28 cellular contexts compared by ENCODE assay signal in genomic region chr15:76164602-76165001, GRCh38.
"Had no signal": no experiment of that assay in that cellular context is flagged by ENCODE, and none has a peak within 500 bp of the region (broad histone marks: within the 10 kb centered on the region; RNA-seq: fewer than 3 reads in every experiment).

No MANE protein-coding gene starts in this region.

- DNase-seq: activated CD4-positive, alpha-beta T cell treated with anti-CD3 and anti-CD28 coated beads for 1 hour; activated CD4-positive, alpha-beta T cell treated with anti-CD3 and anti-CD28 coated beads for 4 hours; activated CD4-positive, alpha-beta T cell treated with anti-CD3 and anti-CD28 coated beads, Interleukin-2, amount 10 ng/mL, durations not matched to agents 7 days and 5 days; activated CD4-positive, alpha-beta T cell treated with anti-CD3 and anti-CD28 coated beads, Interleukin-2, amount 50 U/mL, for 48 hours; activated CD8-positive, alpha-beta memory T cell treated with anti-CD3 and anti-CD28 coated beads for 24 hours; activated CD8-positive, alpha-beta T cell treated with anti-CD3 and anti-CD28 coated beads for 36 hours; activated effector memory CD4-positive, alpha-beta T cell treated with Interleukin-2 at 50 U/mL for 16 hours; activated gamma-delta T cell treated with Interleukin-2 at 50 U/mL for 16 hours; activated naive CD4-positive, alpha-beta T cell treated with anti-CD3 and anti-CD28 coated beads, Interleukin-2, amount 50 U/mL, for 16 hours; activated naive CD4-positive, alpha-beta T cell treated with Interleukin-2 at 50 U/mL for 16 hours; activated T-cell treated with anti-CD3 and anti-CD28 coated beads, Interleukin-2, amount 50 U/mL, for 4 hours; amniotic stem cell; anterior cingulate cortex; brain microvascular endothelial cell; dorsolateral prefrontal cortex; effector memory CD4-positive, alpha-beta T cell; endodermal cell; foreskin fibroblast; heart left ventricle; T-helper 2 cell had no signal

- H3K27me3 Mint-ChIP-seq: activated CD4-positive, alpha-beta T cell treated with anti-CD3 and anti-CD28 coated beads, Interleukin-2, amount 10 ng/mL, durations not matched to agents 7 days and 5 days; activated CD8-positive, alpha-beta T cell treated with anti-CD3 and anti-CD28 coated beads for 36 hours; activated naive CD8-positive, alpha-beta T cell; activated T-helper 17 cell treated with anti-CD3 and anti-CD28 coated beads, Interleukin-2, amount 50 U/mL, for 72 hours had no signal

- H3K4me3 ChIP-seq: dorsolateral prefrontal cortex, heart left ventricle had no signal

- H3K4me3 Mint-ChIP-seq: activated CD4-positive, alpha-beta T cell treated with anti-CD3 and anti-CD28 coated beads, Interleukin-2, amount 10 ng/mL, durations not matched to agents 7 days and 5 days; activated CD8-positive, alpha-beta T cell treated with anti-CD3 and anti-CD28 coated beads for 36 hours; activated naive CD8-positive, alpha-beta T cell; activated T-cell treated with anti-CD3 and anti-CD28 coated beads, Interleukin-2, amount 50 U/mL, for 4 hours; activated T-helper 17 cell treated with anti-CD3 and anti-CD28 coated beads, Interleukin-2, amount 50 U/mL, for 72 hours; central memory CD8-positive, alpha-beta T cell; endodermal cell; WTC11 had no signal

- H3K36me3 Mint-ChIP-seq: activated naive CD8-positive, alpha-beta T cell; WTC11 had no signal

- H3K9me3 Mint-ChIP-seq: activated CD4-positive, alpha-beta T cell treated with anti-CD3 and anti-CD28 coated beads, Interleukin-2, amount 10 ng/mL, durations not matched to agents 7 days and 5 days; activated CD8-positive, alpha-beta T cell treated with anti-CD3 and anti-CD28 coated beads for 36 hours; activated T-cell treated with anti-CD3 and anti-CD28 coated beads, Interleukin-2, amount 50 U/mL, for 4 hours; activated T-helper 17 cell treated with anti-CD3 and anti-CD28 coated beads, Interleukin-2, amount 50 U/mL, for 72 hours; central memory CD8-positive, alpha-beta T cell; endodermal cell; WTC11 had no signal

- H3K36me3 ChIP-seq: brain microvascular endothelial cell, heart left ventricle had no signal

- H3K27me3 ChIP-seq: brain microvascular endothelial cell, dorsolateral prefrontal cortex, heart left ventricle had no signal

- H3K27ac Mint-ChIP-seq: activated CD4-positive, alpha-beta T cell treated with anti-CD3 and anti-CD28 coated beads, Interleukin-2, amount 10 ng/mL, durations not matched to agents 7 days and 5 days; activated CD8-positive, alpha-beta T cell treated with anti-CD3 and anti-CD28 coated beads for 36 hours; activated naive CD8-positive, alpha-beta T cell; activated T-helper 17 cell treated with anti-CD3 and anti-CD28 coated beads, Interleukin-2, amount 50 U/mL, for 72 hours; endodermal cell; WTC11 had no signal

- FAIRE-seq: astrocyte, colon, frontal cortex had no signal

- H3K9me3 ChIP-seq: heart left ventricle had no signal

- H3K4me1 Mint-ChIP-seq: activated CD4-positive, alpha-beta T cell treated with anti-CD3 and anti-CD28 coated beads, Interleukin-2, amount 10 ng/mL, durations not matched to agents 7 days and 5 days; activated T-helper 17 cell treated with anti-CD3 and anti-CD28 coated beads, Interleukin-2, amount 50 U/mL, for 72 hours had no signal

- ATAC-seq: activated CD8-positive, alpha-beta T cell treated with anti-CD3 and anti-CD28 coated beads for 36 hours; activated T-cell treated with anti-CD3 and anti-CD28 coated beads, Interleukin-2, amount 50 U/mL, for 4 hours; activated T-helper 17 cell treated with anti-CD3 and anti-CD28 coated beads, Interleukin-2, amount 50 U/mL, for 72 hours; esophagus mucosa; heart left ventricle; WTC11 had no signal

- H3K27ac ChIP-seq: brain microvascular endothelial cell, heart left ventricle had no signal
